ENCODE assay signal across 1 cellular context in the genomic region with DNA sequence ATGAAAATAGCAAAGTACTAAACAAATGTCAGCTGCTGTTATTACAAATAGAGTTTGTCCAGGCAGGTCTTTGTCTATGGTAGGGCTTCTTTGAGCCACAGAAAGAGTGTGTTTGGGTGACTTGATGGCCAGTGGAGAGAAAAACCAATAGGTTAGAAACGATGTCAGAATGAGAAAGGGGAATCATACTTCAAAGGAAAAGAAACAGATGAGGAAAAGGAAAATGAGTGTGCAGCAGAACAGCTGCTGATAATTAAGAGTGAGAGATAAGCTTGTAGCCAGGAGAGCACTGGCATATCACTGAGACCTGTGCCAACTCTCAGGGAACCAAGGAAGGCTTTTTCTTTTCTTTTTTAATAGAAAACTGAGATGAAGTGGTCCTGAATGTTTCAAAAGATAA.
A peak's percentile ranks its signal among the peaks of the same experiment; 100 is the strongest.
TF ChIP-seq lines count a peak whose summit lies in the region.

No MANE protein-coding gene starts in this region.

TF ChIP-seq in GM12878, 131 proteins besides CTCF, POLR2A, EP300 and RAD21 (continued from another document and continues in another):
- TF ChIP-seq, protein P1, sequence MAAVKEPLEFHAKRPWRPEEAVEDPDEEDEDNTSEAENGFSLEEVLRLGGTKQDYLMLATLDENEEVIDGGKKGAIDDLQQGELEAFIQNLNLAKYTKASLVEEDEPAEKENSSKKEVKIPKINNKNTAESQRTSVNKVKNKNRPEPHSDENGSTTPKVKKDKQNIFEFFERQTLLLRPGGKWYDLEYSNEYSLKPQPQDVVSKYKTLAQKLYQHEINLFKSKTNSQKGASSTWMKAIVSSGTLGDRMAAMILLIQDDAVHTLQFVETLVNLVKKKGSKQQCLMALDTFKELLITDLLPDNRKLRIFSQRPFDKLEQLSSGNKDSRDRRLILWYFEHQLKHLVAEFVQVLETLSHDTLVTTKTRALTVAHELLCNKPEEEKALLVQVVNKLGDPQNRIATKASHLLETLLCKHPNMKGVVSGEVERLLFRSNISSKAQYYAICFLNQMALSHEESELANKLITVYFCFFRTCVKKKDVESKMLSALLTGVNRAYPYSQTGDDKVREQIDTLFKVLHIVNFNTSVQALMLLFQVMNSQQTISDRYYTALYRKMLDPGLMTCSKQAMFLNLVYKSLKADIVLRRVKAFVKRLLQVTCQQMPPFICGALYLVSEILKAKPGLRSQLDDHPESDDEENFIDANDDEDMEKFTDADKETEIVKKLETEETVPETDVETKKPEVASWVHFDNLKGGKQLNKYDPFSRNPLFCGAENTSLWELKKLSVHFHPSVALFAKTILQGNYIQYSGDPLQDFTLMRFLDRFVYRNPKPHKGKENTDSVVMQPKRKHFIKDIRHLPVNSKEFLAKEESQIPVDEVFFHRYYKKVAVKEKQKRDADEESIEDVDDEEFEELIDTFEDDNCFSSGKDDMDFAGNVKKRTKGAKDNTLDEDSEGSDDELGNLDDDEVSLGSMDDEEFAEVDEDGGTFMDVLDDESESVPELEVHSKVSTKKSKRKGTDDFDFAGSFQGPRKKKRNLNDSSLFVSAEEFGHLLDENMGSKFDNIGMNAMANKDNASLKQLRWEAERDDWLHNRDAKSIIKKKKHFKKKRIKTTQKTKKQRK (IDR thresholded peaks at IDR 0.05; ENCODE audit: low read depth, low read length) = no peak
- TF ChIP-seq ETV6 (conservative IDR thresholded peaks at IDR 0.05 in 1 of 2, IDR thresholded peaks at IDR 0.05 in 1 of 2; ENCODE audit: borderline replicate concordance in 1 of 2, low read depth in 1 of 2) (peak in 1 of 2 experiments; percentile 63; a peak in 2 of 4 replicates), YY1 (IDR thresholded peaks at IDR 0.05; ENCODE audit: low read depth, low read length) (no peak), BCL11A (IDR thresholded peaks at IDR 0.05; ENCODE audit: low read depth, low read length) (peak; percentile 87), SP1 (IDR thresholded peaks at IDR 0.05; ENCODE audit: low read depth, low read length) (no peak), SRF (IDR thresholded peaks at IDR 0.05; ENCODE audit: low read depth in 2 of 2, low read length in 2 of 2) (no peak), JUND (IDR thresholded peaks at IDR 0.05; ENCODE audit: low read depth, low read length) (no peak), PAX5 (IDR thresholded peaks at IDR 0.05; ENCODE audit: borderline replicate concordance, low read depth, low read length) (no peak; the same call in 1 of the 2 replicates), TCF12 (IDR thresholded peaks at IDR 0.05; ENCODE audit: low read depth, low read length) (peak; percentile 88), SUZ12 (IDR thresholded peaks at IDR 0.05; ENCODE audit: unreplicated experiment) (no peak), MYC (IDR thresholded peaks at IDR 0.05; ENCODE audit: insufficient read depth, insufficient read length, insufficient replicate concordance, low read length, severe bottlenecking) (no peak), SREBF2 (IDR thresholded peaks at IDR 0.05; ENCODE audit: low read length) (no peak), STAT1 (conservative IDR thresholded peaks at IDR 0.05) (no peak), CHD2 (IDR thresholded peaks at IDR 0.05; ENCODE audit: borderline replicate concordance, low read depth, low read length) (no peak), TBL1XR1 (IDR thresholded peaks at IDR 0.05; ENCODE audit: low read depth, low read length) (no peak), ZNF217 (IDR thresholded peaks at IDR 0.05) (no peak), ZNF24 (IDR thresholded peaks at IDR 0.05) (no peak), RELA (IDR thresholded peaks at IDR 0.05; ENCODE audit: borderline replicate concordance, partially characterized antibody) (no peak), BRCA1 (IDR thresholded peaks at IDR 0.05; ENCODE audit: low read depth, low read length) (no peak), BHLHE40 (IDR thresholded peaks at IDR 0.05; ENCODE audit: borderline replicate concordance in 1 of 2, low read depth in 2 of 2, low read length in 1 of 2) (0 out of 4 replicates have a peak, but pooled peaks of 1 of the 2 experiments have one; percentile 11), SIN3A (IDR thresholded peaks at IDR 0.05; ENCODE audit: low read depth, low read length) (no peak), RB1 (IDR thresholded peaks at IDR 0.05; ENCODE audit: borderline replicate concordance) (no peak), TCF3 (IDR thresholded peaks at IDR 0.05; ENCODE audit: borderline replicate concordance, insufficient read depth, low read depth, low read length) (peak; percentile 65; the same call in 1 of the 2 replicates), MTA3 (IDR thresholded peaks at IDR 0.05; ENCODE audit: borderline replicate concordance, low read length) (peak; percentile 79; the same call in 1 of the 2 replicates), STAT3 (IDR thresholded peaks at IDR 0.05; ENCODE audit: low read depth, low read length) (no peak), KAT2A (conservative IDR thresholded peaks at IDR 0.05; ENCODE audit: control insufficient read depth, low read depth, low read length) (no peak), ZNF274 (IDR thresholded peaks at IDR 0.05; ENCODE audit: insufficient read depth, insufficient read length) (no peak), DPF2 (IDR thresholded peaks at IDR 0.05) (peak; percentile 63; the same call in 1 of the 2 replicates), POU2F2 (IDR thresholded peaks at IDR 0.05; ENCODE audit: borderline replicate concordance, low read depth, low read length) (no peak), CEBPB (IDR thresholded peaks at IDR 0.05; ENCODE audit: borderline replicate concordance in 1 of 2, low read depth in 2 of 2, low read length in 2 of 2) (peak in 1 of 2 experiments; percentile 63; a peak in 1 of 4 replicates)
- TF ChIP-seq, protein P2, sequence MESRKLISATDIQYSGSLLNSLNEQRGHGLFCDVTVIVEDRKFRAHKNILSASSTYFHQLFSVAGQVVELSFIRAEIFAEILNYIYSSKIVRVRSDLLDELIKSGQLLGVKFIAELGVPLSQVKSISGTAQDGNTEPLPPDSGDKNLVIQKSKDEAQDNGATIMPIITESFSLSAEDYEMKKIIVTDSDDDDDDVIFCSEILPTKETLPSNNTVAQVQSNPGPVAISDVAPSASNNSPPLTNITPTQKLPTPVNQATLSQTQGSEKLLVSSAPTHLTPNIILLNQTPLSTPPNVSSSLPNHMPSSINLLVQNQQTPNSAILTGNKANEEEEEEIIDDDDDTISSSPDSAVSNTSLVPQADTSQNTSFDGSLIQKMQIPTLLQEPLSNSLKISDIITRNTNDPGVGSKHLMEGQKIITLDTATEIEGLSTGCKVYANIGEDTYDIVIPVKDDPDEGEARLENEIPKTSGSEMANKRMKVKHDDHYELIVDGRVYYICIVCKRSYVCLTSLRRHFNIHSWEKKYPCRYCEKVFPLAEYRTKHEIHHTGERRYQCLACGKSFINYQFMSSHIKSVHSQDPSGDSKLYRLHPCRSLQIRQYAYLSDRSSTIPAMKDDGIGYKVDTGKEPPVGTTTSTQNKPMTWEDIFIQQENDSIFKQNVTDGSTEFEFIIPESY (IDR thresholded peaks at IDR 0.05) = no peak
- TF ChIP-seq, protein P3, sequence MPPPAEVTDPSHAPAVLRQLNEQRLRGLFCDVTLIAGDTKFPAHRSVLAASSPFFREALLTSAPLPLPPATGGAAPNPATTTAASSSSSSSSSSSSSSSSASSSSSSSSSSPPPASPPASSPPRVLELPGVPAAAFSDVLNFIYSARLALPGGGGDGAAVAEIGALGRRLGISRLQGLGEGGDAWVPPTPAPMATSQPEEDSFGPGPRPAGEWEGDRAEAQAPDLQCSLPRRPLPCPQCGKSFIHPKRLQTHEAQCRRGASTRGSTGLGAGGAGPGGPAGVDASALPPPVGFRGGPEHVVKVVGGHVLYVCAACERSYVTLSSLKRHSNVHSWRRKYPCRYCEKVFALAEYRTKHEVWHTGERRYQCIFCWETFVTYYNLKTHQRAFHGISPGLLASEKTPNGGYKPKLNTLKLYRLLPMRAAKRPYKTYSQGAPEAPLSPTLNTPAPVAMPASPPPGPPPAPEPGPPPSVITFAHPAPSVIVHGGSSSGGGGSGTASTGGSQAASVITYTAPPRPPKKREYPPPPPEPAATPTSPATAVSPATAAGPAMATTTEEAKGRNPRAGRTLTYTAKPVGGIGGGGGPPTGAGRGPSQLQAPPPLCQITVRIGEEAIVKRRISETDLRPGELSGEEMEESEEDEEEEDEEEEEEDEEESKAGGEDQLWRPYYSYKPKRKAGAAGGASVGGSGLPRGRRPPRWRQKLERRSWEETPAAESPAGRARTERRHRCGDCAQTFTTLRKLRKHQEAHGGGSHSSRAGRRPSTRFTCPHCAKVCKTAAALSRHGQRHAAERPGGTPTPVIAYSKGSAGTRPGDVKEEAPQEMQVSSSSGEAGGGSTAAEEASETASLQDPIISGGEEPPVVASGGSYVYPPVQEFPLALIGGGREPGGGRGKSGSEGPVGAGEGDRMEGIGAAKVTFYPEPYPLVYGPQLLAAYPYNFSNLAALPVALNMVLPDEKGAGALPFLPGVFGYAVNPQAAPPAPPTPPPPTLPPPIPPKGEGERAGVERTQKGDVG (CRISPR knock-in tag; IDR thresholded peaks at IDR 0.05) = no peak
- TF ChIP-seq, protein P4, sequence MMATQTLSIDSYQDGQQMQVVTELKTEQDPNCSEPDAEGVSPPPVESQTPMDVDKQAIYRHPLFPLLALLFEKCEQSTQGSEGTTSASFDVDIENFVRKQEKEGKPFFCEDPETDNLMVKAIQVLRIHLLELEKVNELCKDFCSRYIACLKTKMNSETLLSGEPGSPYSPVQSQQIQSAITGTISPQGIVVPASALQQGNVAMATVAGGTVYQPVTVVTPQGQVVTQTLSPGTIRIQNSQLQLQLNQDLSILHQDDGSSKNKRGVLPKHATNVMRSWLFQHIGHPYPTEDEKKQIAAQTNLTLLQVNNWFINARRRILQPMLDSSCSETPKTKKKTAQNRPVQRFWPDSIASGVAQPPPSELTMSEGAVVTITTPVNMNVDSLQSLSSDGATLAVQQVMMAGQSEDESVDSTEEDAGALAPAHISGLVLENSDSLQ (IDR thresholded peaks at IDR 0.05) = no peak
- TF ChIP-seq, protein P5, sequence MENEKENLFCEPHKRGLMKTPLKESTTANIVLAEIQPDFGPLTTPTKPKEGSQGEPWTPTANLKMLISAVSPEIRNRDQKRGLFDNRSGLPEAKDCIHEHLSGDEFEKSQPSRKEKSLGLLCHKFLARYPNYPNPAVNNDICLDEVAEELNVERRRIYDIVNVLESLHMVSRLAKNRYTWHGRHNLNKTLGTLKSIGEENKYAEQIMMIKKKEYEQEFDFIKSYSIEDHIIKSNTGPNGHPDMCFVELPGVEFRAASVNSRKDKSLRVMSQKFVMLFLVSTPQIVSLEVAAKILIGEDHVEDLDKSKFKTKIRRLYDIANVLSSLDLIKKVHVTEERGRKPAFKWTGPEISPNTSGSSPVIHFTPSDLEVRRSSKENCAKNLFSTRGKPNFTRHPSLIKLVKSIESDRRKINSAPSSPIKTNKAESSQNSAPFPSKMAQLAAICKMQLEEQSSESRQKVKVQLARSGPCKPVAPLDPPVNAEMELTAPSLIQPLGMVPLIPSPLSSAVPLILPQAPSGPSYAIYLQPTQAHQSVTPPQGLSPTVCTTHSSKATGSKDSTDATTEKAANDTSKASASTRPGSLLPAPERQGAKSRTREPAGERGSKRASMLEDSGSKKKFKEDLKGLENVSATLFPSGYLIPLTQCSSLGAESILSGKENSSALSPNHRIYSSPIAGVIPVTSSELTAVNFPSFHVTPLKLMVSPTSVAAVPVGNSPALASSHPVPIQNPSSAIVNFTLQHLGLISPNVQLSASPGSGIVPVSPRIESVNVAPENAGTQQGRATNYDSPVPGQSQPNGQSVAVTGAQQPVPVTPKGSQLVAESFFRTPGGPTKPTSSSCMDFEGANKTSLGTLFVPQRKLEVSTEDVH (IDR thresholded peaks at IDR 0.05; ENCODE audit: low read depth, partially characterized antibody) = no peak
- TF ChIP-seq, protein P6, sequence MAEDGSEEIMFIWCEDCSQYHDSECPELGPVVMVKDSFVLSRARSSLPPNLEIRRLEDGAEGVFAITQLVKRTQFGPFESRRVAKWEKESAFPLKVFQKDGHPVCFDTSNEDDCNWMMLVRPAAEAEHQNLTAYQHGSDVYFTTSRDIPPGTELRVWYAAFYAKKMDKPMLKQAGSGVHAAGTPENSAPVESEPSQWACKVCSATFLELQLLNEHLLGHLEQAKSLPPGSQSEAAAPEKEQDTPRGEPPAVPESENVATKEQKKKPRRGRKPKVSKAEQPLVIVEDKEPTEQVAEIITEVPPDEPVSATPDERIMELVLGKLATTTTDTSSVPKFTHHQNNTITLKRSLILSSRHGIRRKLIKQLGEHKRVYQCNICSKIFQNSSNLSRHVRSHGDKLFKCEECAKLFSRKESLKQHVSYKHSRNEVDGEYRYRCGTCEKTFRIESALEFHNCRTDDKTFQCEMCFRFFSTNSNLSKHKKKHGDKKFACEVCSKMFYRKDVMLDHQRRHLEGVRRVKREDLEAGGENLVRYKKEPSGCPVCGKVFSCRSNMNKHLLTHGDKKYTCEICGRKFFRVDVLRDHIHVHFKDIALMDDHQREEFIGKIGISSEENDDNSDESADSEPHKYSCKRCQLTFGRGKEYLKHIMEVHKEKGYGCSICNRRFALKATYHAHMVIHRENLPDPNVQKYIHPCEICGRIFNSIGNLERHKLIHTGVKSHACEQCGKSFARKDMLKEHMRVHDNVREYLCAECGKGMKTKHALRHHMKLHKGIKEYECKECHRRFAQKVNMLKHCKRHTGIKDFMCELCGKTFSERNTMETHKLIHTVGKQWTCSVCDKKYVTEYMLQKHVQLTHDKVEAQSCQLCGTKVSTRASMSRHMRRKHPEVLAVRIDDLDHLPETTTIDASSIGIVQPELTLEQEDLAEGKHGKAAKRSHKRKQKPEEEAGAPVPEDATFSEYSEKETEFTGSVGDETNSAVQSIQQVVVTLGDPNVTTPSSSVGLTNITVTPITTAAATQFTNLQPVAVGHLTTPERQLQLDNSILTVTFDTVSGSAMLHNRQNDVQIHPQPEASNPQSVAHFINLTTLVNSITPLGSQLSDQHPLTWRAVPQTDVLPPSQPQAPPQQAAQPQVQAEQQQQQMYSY (CRISPR knock-in tag; IDR thresholded peaks at IDR 0.05) = no peak
- TF ChIP-seq, protein P7, sequence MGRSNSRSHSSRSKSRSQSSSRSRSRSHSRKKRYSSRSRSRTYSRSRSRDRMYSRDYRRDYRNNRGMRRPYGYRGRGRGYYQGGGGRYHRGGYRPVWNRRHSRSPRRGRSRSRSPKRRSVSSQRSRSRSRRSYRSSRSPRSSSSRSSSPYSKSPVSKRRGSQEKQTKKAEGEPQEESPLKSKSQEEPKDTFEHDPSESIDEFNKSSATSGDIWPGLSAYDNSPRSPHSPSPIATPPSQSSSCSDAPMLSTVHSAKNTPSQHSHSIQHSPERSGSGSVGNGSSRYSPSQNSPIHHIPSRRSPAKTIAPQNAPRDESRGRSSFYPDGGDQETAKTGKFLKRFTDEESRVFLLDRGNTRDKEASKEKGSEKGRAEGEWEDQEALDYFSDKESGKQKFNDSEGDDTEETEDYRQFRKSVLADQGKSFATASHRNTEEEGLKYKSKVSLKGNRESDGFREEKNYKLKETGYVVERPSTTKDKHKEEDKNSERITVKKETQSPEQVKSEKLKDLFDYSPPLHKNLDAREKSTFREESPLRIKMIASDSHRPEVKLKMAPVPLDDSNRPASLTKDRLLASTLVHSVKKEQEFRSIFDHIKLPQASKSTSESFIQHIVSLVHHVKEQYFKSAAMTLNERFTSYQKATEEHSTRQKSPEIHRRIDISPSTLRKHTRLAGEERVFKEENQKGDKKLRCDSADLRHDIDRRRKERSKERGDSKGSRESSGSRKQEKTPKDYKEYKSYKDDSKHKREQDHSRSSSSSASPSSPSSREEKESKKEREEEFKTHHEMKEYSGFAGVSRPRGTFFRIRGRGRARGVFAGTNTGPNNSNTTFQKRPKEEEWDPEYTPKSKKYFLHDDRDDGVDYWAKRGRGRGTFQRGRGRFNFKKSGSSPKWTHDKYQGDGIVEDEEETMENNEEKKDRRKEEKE (IDR thresholded peaks at IDR 0.05) = no peak
